ENCODE assay signal across 1 cellular context in the genomic region with DNA sequence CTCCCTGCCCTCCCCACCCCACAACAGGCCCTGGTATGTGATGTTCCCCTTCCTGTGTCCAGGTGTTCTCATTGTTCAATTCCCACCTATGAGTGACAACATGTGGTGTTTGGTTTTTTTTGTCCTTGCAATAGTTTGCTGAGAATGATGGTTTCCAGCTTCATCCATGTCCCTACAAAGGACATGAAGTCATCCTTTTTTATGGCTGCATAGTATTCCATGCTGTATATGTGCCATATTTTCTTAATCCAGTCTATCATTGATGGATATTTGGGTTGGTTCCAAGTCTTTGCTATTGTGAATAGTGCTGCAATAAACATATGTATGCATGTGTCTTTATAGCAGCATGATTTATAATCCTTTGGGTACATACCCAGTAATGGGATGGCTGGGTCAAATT. TPM values are rescaled to one million over a fixed set of nuclear protein-coding genes. Genes with fewer than 3 reads are reported as not detected.
"Had no signal": no experiment of that assay in that cellular context is flagged by ENCODE, and none has a peak within 500 bp of the region (broad histone marks: within the 10 kb centered on the region; RNA-seq: fewer than 3 reads in every experiment).

No MANE protein-coding gene starts in this region.

RNA-seq across cellular contexts. Expression of a gene that starts 54.0 kb away (rescaled TPM):
- total RNA-seq: G401 had no signal
